In the genomic region with DNA sequence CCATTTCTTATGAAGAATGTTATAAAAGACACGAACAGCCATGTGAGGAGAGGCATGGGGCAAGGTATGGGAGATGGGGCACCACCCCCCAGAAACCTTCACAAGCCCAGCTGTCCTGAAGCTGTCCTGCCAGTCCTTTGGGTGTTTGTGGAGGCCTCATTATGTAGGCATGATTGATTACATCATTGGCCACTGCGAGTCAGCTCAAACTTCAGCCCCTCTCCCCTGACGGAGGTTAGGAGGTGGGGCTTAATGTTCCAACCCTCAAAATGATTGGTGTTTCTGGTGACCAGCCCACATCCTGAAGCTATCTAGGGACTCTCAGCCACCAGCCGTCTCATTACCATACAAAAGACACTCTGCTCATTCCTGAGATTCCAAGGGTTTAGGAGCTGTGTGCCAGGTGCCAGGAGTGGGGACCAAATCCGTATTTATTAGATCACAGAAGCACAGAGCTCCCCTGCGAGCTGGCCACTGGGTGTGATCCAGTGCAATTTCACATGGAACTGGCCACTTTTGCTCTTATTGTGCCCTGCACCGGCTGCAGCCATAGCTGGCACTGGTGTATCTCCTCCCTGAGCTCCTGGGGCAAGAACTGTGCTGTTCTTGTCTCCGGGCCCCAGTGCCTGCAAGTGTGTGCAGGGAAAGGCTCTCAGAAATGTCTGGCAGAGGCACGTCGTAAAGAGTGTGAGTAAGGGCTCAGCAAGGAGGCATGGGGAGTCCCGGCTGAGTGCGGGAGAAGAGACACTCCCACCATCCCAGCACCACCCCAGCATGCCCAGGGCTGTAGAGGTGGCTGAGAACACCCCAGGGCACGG, we compare ENCODE assay signal across 11 cellular contexts. TPM values are rescaled to one million over a fixed set of nuclear protein-coding genes. Genes with fewer than 3 reads are reported as not detected.
DNase-seq lines count a peak whose midpoint lies in the region; ATAC-seq, FAIRE-seq and TF ChIP-seq lines count a peak whose summit lies in the region.
"Had no signal": no experiment of that assay in that cellular context is flagged by ENCODE, and none has a peak within 500 bp of the region (broad histone marks: within the 10 kb centered on the region; RNA-seq: fewer than 3 reads in every experiment).

No MANE protein-coding gene starts in this region.

- H3K27me3 Mint-ChIP-seq in osteocyte (ENCODE audit: unreplicated experiment), result no peaks in the 10 kb centered on the region
- H3K27me3 Mint-ChIP-seq: naive B cell had no signal

- H3K27me3 ChIP-seq in GM23248 (replicated peaks; ENCODE audit: insufficient read depth), result no peaks in the 10 kb centered on the region

- H4K20me1 ChIP-seq in GM23248 (ENCODE audit: insufficient read depth), result no peaks in the 10 kb centered on the region

- H3K9me3 Mint-ChIP-seq in osteocyte (ENCODE audit: unreplicated experiment), result no peaks in the 10 kb centered on the region
- H3K9me3 Mint-ChIP-seq: activated T-helper 1 cell treated with anti-CD3 and anti-CD28 coated beads, Interleukin-12 subunit alpha, Interleukin-12 subunit beta, Interleukin-2, Interleukin-4 antibody, amounts not matched to agents 30 ng/mL and 10 ng/mL and 1 ng/mL, durations not matched to agents 14 hours and 24 hours and 36 hours; naive B cell had no signal

- H3K4me1 ChIP-seq in GM23248 (ENCODE audit: insufficient read depth), result no peaks in the 10 kb centered on the region; the same call in 1 of the 2 replicates

- in situ Hi-C loops in GM23248 (cut with MboI), result no loop called here

- WGBS in GM23248 (ENCODE audit: low coverage in 1 of 2, low lambda C conversion rate in 2 of 2, missing lambda C conversion rate in 2 of 2), 2 experiments, result 68 to 72% methylated on average over 13 of the region's 13 CpGs

- no peaks in the 10 kb centered on the region for H3K9me2 ChIP-seq in GM23248 (ENCODE audit: insufficient read depth)

- peak overlapping the region; percentile 63 for H3K27ac Mint-ChIP-seq in osteocyte (ENCODE audit: unreplicated experiment)
- H3K27ac Mint-ChIP-seq: activated T-helper 1 cell treated with anti-CD3 and anti-CD28 coated beads, Interleukin-12 subunit alpha, Interleukin-12 subunit beta, Interleukin-2, Interleukin-4 antibody, amounts not matched to agents 30 ng/mL and 10 ng/mL and 1 ng/mL, durations not matched to agents 14 hours and 24 hours and 36 hours had no signal

- H3K36me3 Mint-ChIP-seq in osteocyte (ENCODE audit: unreplicated experiment), result no peaks in the 10 kb centered on the region
- H3K36me3 Mint-ChIP-seq: naive B cell had no signal

- no peak overlapping the region for H3K9ac ChIP-seq in GM23248

- DNase-seq in GM23248 (peak; percentile 13), NCI-H526 (lab: John Stamatoyannopoulos, UW) (peak; percentile 51 to 75), epithelial cell of proximal tubule (ENCODE audit: low read depth) (peak; percentile 18), osteocyte (ENCODE audit: extremely low spot score, unreplicated experiment) (no peak), RCC 7860 (ENCODE audit: low spot score) (no peak), NCI-H1105 treated with DMSO at 0.1 percent for 48 hours (lab: John Stamatoyannopoulos, UW) (no peak), germinal center (ENCODE audit: low spot score) (no peak)
- DNase-seq: KBM-7, naive B cell had no signal

- ATAC-seq in GM18502 (IDR thresholded peaks at IDR 0.05; ENCODE audit: poor library complexity, unreplicated experiment), result no peak

- no peak overlapping the region for H2AFZ ChIP-seq in GM23248

- H3K79me2 ChIP-seq in GM23248 (ENCODE audit: insufficient read depth), result no peaks in the 10 kb centered on the region

- no peak overlapping the region for H3K4me3 Mint-ChIP-seq in osteocyte (ENCODE audit: unreplicated experiment)
- H3K4me3 Mint-ChIP-seq: activated T-helper 1 cell treated with anti-CD3 and anti-CD28 coated beads, Interleukin-12 subunit alpha, Interleukin-12 subunit beta, Interleukin-2, Interleukin-4 antibody, amounts not matched to agents 30 ng/mL and 10 ng/mL and 1 ng/mL, durations not matched to agents 14 hours and 24 hours and 36 hours; naive B cell had no signal

- no peaks in the 10 kb centered on the region for H3K36me3 ChIP-seq in GM23248 (ENCODE audit: low read depth)

- H3F3A ChIP-seq in GM23248 (ENCODE audit: insufficient read depth), result no peaks in the 10 kb centered on the region

- H3K4me1 Mint-ChIP-seq in osteocyte (ENCODE audit: unreplicated experiment), result peaks cover 63% of the 10 kb centered on the region

- H3K9me3 ChIP-seq in GM23248 (ENCODE audit: low read depth), result no peaks in the 10 kb centered on the region

- H3K4me3 ChIP-seq in GM23248 (no peak overlapping the region), epithelial cell of proximal tubule (ENCODE audit: low read depth, low read length) (peak overlapping the region; percentile 6)

- no peak overlapping the region for H3K4me2 ChIP-seq in GM23248 (ENCODE audit: unreplicated experiment)

- H3K27ac ChIP-seq in GM23248, result no peak overlapping the region

- FAIRE-seq in RCC 7860 (lab: Jason Lieb, UNC), result no peak

- TF ChIP-seq CTCF in epithelial cell of proximal tubule (conservative IDR thresholded peaks at IDR 0.05; ENCODE audit: low read depth, low read length) (no peak), osteocyte (IDR thresholded peaks at IDR 0.05) (no peak)

RNA-seq across cellular contexts. Expression of gene KIAA1614, which starts 10.5 kb away (rescaled TPM):
- total RNA-seq in GM23248 (2014; rRNA removed; shearing (Covaris generic)), result 8.6 and 11.7 TPM in 2 replicates
- 1.3 and 2.7 TPM in 2 replicates for polyA plus RNA-seq in GM23248 (2016; fragmentation: Nextera tagmentation; extraction: Ambion mirVana)
- total RNA-seq in epithelial cell of proximal tubule, result 1.7 and 5.1 TPM in 2 replicates
- total RNA-seq in osteocyte, result 6.6 and 8.4 TPM in 2 replicates

Comparison
In these comparisons a context has a peak if more than half of its experiments do, and no peak if none do; other contexts are left out.
1. DNase-seq: peak in GM23248 (single experiment), NCI-H526 (2 of 2) and epithelial cell of proximal tubule (single experiment); none in osteocyte (single experiment), RCC 7860 (single experiment), NCI-H1105 treated with DMSO at 0.1 percent for 48 hours (single experiment) and germinal center (single experiment).